ENCODE assay signal across 8 cellular contexts in genomic region chr14:73851567-73852382, GRCh38. TPM values are rescaled to one million over a fixed set of nuclear protein-coding genes. Genes with fewer than 3 reads are reported as not detected.
DNase-seq lines count a peak whose midpoint lies in the region; ATAC-seq and TF ChIP-seq lines count a peak whose summit lies in the region.

Gene PTGR2, plus strand, starts transcription at chr14:73851831. Its CDS starts 7,032 bp downstream, at chr14:73858863.

- H3K27me3 Mint-ChIP-seq in activated CD4-positive, alpha-beta memory T cell treated with anti-CD3 and anti-CD28 coated beads, Interleukin-2, amount 10 ng/mL, durations not matched to agents 7 days and 5 days = peaks cover 5% of the 10 kb centered on the region

- H3K4me3 ChIP-seq in duodenal mucosa (ENCODE audit: low read depth in 1 of 2, low read length in 2 of 2) (peak within 1 kb of the TSS; percentile 86 to 91), lower leg skin (ENCODE audit: low read depth, poor library complexity, severe bottlenecking) (peak within 1 kb of the TSS; percentile 28)

- peak; percentile 92 for ATAC-seq in GM19397 (IDR thresholded peaks at IDR 0.05; ENCODE audit: unreplicated experiment)

- H3K27ac Mint-ChIP-seq in activated CD4-positive, alpha-beta memory T cell treated with anti-CD3 and anti-CD28 coated beads, Interleukin-2, amount 10 ng/mL, durations not matched to agents 7 days and 5 days = peak within 1 kb of the TSS; percentile 95

- peak within 1 kb of the TSS; percentile 96 to 97 for H3K9ac ChIP-seq in duodenal mucosa (ENCODE audit: low read depth in 1 of 2, low read length in 2 of 2)

- CTCF ChIA-PET in activated CD4-positive, alpha-beta memory T cell treated with anti-CD3 and anti-CD28 coated beads, Interleukin-2, amount 10 ng/mL, durations not matched to agents 7 days and 5 days (lab: Charles Lee) = interaction anchor here (0.6 to 1.9 kb wide), 9 partner anchors 15 to 123 kb away, joined by 3 to 6 read pairs (median 3); no protein-coding TSS in a partner anchor

- no peaks in the 10 kb centered on the region for H3K9me3 ChIP-seq in duodenal mucosa (ENCODE audit: control insufficient read depth in 1 of 2, low read length in 2 of 2)

- peak; percentile 99 for DNase-seq in HK-2 (ENCODE audit: unreplicated experiment)
- peak; percentile 94 for DNase-seq in NCI-H82 treated with DMSO at 0.1 percent for 48 hours (lab: John Stamatoyannopoulos, UW; ENCODE audit: unreplicated experiment)
- peak; percentile 88 for DNase-seq in activated CD4-positive, alpha-beta memory T cell treated with anti-CD3 and anti-CD28 coated beads, Interleukin-2, amount 10 ng/mL, durations not matched to agents 7 days and 5 days
- DNase-seq in lower leg skin (ENCODE audit: low spot score in 2 of 2) = peak; percentile 96 to 99
- DNase-seq in stimulated activated CD4-positive, alpha-beta T cell treated with anti-CD3 and anti-CD28 coated beads, Interleukin-4, amount 100 ng/mL, for 4 hours = peak; percentile 81 to 89

- intact Hi-C loops in lower leg skin (cut with DNase I; ENCODE audit: low total_unique reads) = no loop called here

- H3K27ac ChIP-seq in C4-2B (peak within 1 kb of the TSS; percentile 91), duodenal mucosa (ENCODE audit: low read depth, low read length) (peak within 1 kb of the TSS; percentile 96)

- POLR2A ChIA-PET in activated CD4-positive, alpha-beta memory T cell treated with anti-CD3 and anti-CD28 coated beads, Interleukin-2, amount 10 ng/mL, durations not matched to agents 7 days and 5 days (lab: Charles Lee) = interaction anchor here (0.5 to 3.6 kb wide), 17 partner anchors 9 to 361 kb away, joined by 3 to 27 read pairs (median 4); partner anchors contain the start of genes ACOT2, PNMA1, RIOX1 and ZNF410

- no peaks in the 10 kb centered on the region for H3K9me3 Mint-ChIP-seq in activated CD4-positive, alpha-beta memory T cell treated with anti-CD3 and anti-CD28 coated beads, Interleukin-2, amount 10 ng/mL, durations not matched to agents 7 days and 5 days

- WGBS in lower leg skin, 2 donors = 1 to 2% methylated on average over 31 to 43 of the region's 51 CpGs

- peaks cover 2% of the 10 kb centered on the region for H3K36me3 Mint-ChIP-seq in activated CD4-positive, alpha-beta memory T cell treated with anti-CD3 and anti-CD28 coated beads, Interleukin-2, amount 10 ng/mL, durations not matched to agents 7 days and 5 days (ENCODE audit: low read depth)

- no peaks in the 10 kb centered on the region for H3K27me3 ChIP-seq in duodenal mucosa (ENCODE audit: control insufficient read depth in 1 of 2, insufficient read depth in 2 of 2, low read length in 2 of 2)

- H3K36me3 ChIP-seq in duodenal mucosa (ENCODE audit: control insufficient read depth in 1 of 2, insufficient read depth in 2 of 2, low read length in 2 of 2) = no peaks in the 10 kb centered on the region

- H3K4me1 ChIP-seq in duodenal mucosa (ENCODE audit: control insufficient read depth in 1 of 2, insufficient read depth in 2 of 2, low read length in 2 of 2) = peaks cover 6 to 14% of the 10 kb centered on the region in 2 donors

- peak in 1 of 2 donors; percentile 72 for TF ChIP-seq POLR2A in lower leg skin (IDR thresholded peaks at IDR 0.05)

- peak within 1 kb of the TSS; percentile 98 for H3K4me3 Mint-ChIP-seq in activated CD4-positive, alpha-beta memory T cell treated with anti-CD3 and anti-CD28 coated beads, Interleukin-2, amount 10 ng/mL, durations not matched to agents 7 days and 5 days

- TF ChIP-seq CTCF in C4-2B (conservative IDR thresholded peaks at IDR 0.05) (no peak), lower leg skin (IDR thresholded peaks at IDR 0.05) (no peak)

- H3K4me1 Mint-ChIP-seq in activated CD4-positive, alpha-beta memory T cell treated with anti-CD3 and anti-CD28 coated beads, Interleukin-2, amount 10 ng/mL, durations not matched to agents 7 days and 5 days = peaks cover 22% of the 10 kb centered on the region

RNA-seq across cellular contexts. Expression of gene PTGR2, which starts in this region (rescaled TPM):
- total RNA-seq in activated CD4-positive, alpha-beta memory T cell treated with anti-CD3 and anti-CD28 coated beads, Interleukin-2, amount 10 ng/mL, durations not matched to agents 7 days and 5 days = 1 to 10 TPM; 2.3 to 2.8 TPM
- 10 to 100 TPM in 1 of 4 donors, 1 to 10 TPM in 3; 4.2 to 13.5 (median 8.3) TPM for total RNA-seq in lower leg skin

Comparison
In these comparisons a context has a peak if more than half of its experiments do, and no peak if none do; other contexts are left out.
1. Peak in every context shown above with its lines: DNase-seq, ATAC-seq, H3K4me3 ChIP-seq and H3K27ac ChIP-seq.